16 cellular contexts compared by ENCODE assay signal in the genomic region with DNA sequence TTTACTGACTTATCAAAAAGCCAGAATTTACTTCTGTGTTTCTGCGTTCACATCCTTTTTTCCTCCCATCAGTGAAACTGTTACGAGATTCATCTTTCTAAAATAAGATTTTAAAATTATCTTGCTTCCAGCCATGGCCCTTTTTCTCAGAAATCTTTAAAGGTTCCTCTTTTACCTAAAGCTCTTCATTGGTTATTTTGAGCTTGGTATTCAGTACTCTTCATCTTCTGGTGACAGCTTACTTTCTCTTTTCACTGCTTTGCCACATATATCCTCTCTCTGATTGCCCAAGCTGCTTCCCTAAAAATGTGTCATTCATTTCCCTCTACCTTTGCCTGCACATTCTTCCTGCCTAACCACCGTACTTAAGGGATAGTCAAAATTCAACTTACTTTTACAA. TPM values are rescaled to one million over a fixed set of nuclear protein-coding genes. Genes with fewer than 3 reads are reported as not detected.
DNase-seq lines count a peak whose midpoint lies in the region; ATAC-seq, FAIRE-seq and TF ChIP-seq lines count a peak whose summit lies in the region.
"Had no signal": no experiment of that assay in that cellular context is flagged by ENCODE, and none has a peak within 500 bp of the region (broad histone marks: within the 10 kb centered on the region; RNA-seq: fewer than 3 reads in every experiment).

No MANE protein-coding gene starts in this region.

- no peak for TF ChIP-seq CTCF in K562 (IDR thresholded peaks at IDR 0.05 in 2 of 3, conservative IDR thresholded peaks at IDR 0.05 in 1 of 3; ENCODE audit: insufficient read depth in 2 of 3, low read depth in 1 of 3, low read length in 3 of 3)
- TF ChIP-seq CTCF in foreskin fibroblast (IDR thresholded peaks at IDR 0.05; ENCODE audit: low read depth, low read length) = no peak

- H3K9me1 ChIP-seq in K562 (ENCODE audit: control insufficient read depth, insufficient read depth, low read length) = no peaks in the 10 kb centered on the region

- H3K4me2 ChIP-seq in K562 (ENCODE audit: insufficient read depth, low read length) = no peak overlapping the region
- H3K4me2 ChIP-seq: hepatocyte had no signal

- in situ Hi-C loops in K562 (cut with MboI) = loop anchor here (5.0 to 10.0 kb wide), 2 partner anchors 122 to 285 kb away; no protein-coding TSS in a partner anchor

- TF ChIP-seq RAD21 in K562 (CRISPR knock-in tag; conservative IDR thresholded peaks at IDR 0.05 in 1 of 2, IDR thresholded peaks at IDR 0.05 in 1 of 2) = peak in 1 of 2 experiments; percentile 26; a peak in 1 of 4 replicates

- no peak overlapping the region for H3K4me3 ChIP-seq in K562
- H3K4me3 ChIP-seq in foreskin fibroblast (ENCODE audit: low read depth in 1 of 2, low read length in 2 of 2) = no peak overlapping the region
- H3K4me3 ChIP-seq: colonic mucosa, hepatocyte, suprapubic skin had no signal

- peaks cover 67% of the 10 kb centered on the region for H3K4me1 Mint-ChIP-seq in activated T-cell treated with anti-CD3 and anti-CD28 coated beads, Interleukin-2, amount 50 U/mL, for 24 hours (ENCODE audit: low read depth)
- peaks cover 57% of the 10 kb centered on the region for H3K4me1 Mint-ChIP-seq in activated T-cell treated with anti-CD3 and anti-CD28 coated beads, Interleukin-2, amount 50 U/mL, for 4 hours (ENCODE audit: low read depth)
- peaks cover 57% of the 10 kb centered on the region for H3K4me1 Mint-ChIP-seq in stimulated activated memory B cell treated with anti-CD40 and anti-IgM and Interleukin-4, amounts not matched to agents 10 μg/mL and 1 μg/mL and 100 μg/mL, for 72 hours

- FAIRE-seq in K562 (lab: Jason Lieb, UNC) (no peak), GM12892 (lab: Jason Lieb, UNC) (no peak)
- FAIRE-seq: A204.1 had no signal

- H3K27ac Mint-ChIP-seq in activated T-cell treated with anti-CD3 and anti-CD28 coated beads, Interleukin-2, amount 50 U/mL, for 24 hours = peak overlapping the region; percentile 9
- H3K27ac Mint-ChIP-seq in stimulated activated memory B cell treated with anti-CD40 and anti-IgM and Interleukin-4, amounts not matched to agents 10 μg/mL and 1 μg/mL and 100 μg/mL, for 72 hours = peak overlapping the region; percentile 72

- TF ChIP-seq EP300 in K562 (IDR thresholded peaks at IDR 0.05; ENCODE audit: low read length) = peak; percentile 23; the same call in 1 of the 2 replicates

- ATAC-seq in activated T-cell treated with anti-CD3 and anti-CD28 coated beads, Interleukin-2, amount 50 U/mL, for 4 hours = no peak
- ATAC-seq in K562 = peak; percentile 13; the same call in 1 of the 3 replicates
- ATAC-seq in stimulated activated memory B cell treated with anti-CD40 and anti-IgM and Interleukin-4, amounts not matched to agents 10 μg/mL and 1 μg/mL and 100 μg/mL, for 72 hours = peak; percentile 67

- H3K9ac ChIP-seq in K562 (ENCODE audit: insufficient read depth in 1 of 2, low read depth in 2 of 2, low read length in 2 of 2) = no peak overlapping the region; a peak in 1 of 4 replicates

- H3K79me2 ChIP-seq in K562 (ENCODE audit: control insufficient read depth, insufficient read depth, low read length) = peaks cover 23% of the 10 kb centered on the region

- H2AFZ ChIP-seq in K562 (ENCODE audit: low read depth, low read length) = no peak overlapping the region
- H2AFZ ChIP-seq: hepatocyte had no signal

- H3K4me3 Mint-ChIP-seq in activated T-cell treated with anti-CD3 and anti-CD28 coated beads, Interleukin-2, amount 50 U/mL, for 24 hours = peak overlapping the region; percentile 28
- H3K4me3 Mint-ChIP-seq in activated T-cell treated with anti-CD3 and anti-CD28 coated beads, Interleukin-2, amount 50 U/mL, for 4 hours = no peak overlapping the region
- H3K4me3 Mint-ChIP-seq in stimulated activated memory B cell treated with anti-CD40 and anti-IgM and Interleukin-4, amounts not matched to agents 10 μg/mL and 1 μg/mL and 100 μg/mL, for 72 hours = peak overlapping the region; percentile 27

- no peak for DNase-seq in activated T-cell treated with anti-CD3 and anti-CD28 coated beads, Interleukin-2, amount 50 U/mL, for 24 hours
- DNase-seq in activated T-cell treated with anti-CD3 and anti-CD28 coated beads, Interleukin-2, amount 50 U/mL, for 4 hours = no peak
- DNase-seq in RPMI7951 (ENCODE audit: low read depth) = peak; percentile 11
- DNase-seq in K562 (ENCODE audit: extremely low read depth in 1 of 4, low spot score in 3 of 4) = peak in 1 of 4 experiments; percentile 22
- no peak for DNase-seq in GM12892 (ENCODE audit: insufficient read length)
- no peak for DNase-seq in foreskin fibroblast
- no peak for DNase-seq in NCI-H446 (lab: John Stamatoyannopoulos, UW)
- DNase-seq: aorta, colonic mucosa, NCI-H1417 treated with DMSO at 0.1 percent for 48 hours, NCI-H510A had no signal

- intact Hi-C loops in K562 (cut with micrococcal nuclease) = loop anchor here (2.0 kb wide), 2 partner anchors 32 to 62 kb away; partner anchors contain the start of gene TGFBR1

- H3K27ac ChIP-seq in K562 (ENCODE audit: extremely low read depth, low read depth, low read length) = no peak overlapping the region; the same call in 2 of the 3 replicates
- H3K27ac ChIP-seq: colonic mucosa, hepatocyte, RWPE1, suprapubic skin had no signal

- H3K27me3 Mint-ChIP-seq in activated T-cell treated with anti-CD3 and anti-CD28 coated beads, Interleukin-2, amount 50 U/mL, for 24 hours = no peaks in the 10 kb centered on the region
- H3K27me3 Mint-ChIP-seq in activated T-cell treated with anti-CD3 and anti-CD28 coated beads, Interleukin-2, amount 50 U/mL, for 4 hours (ENCODE audit: low read depth) = no peaks in the 10 kb centered on the region
- no peaks in the 10 kb centered on the region for H3K27me3 Mint-ChIP-seq in stimulated activated memory B cell treated with anti-CD40 and anti-IgM and Interleukin-4, amounts not matched to agents 10 μg/mL and 1 μg/mL and 100 μg/mL, for 72 hours

- CTCF ChIA-PET in K562 (lab: Yijun Ruan, JAX; ENCODE audit: low intra/inter-chr PET ratio) = no interaction called here

- WGBS in K562 (ENCODE audit: insufficient coverage, low coverage, missing lambda C conversion rate) = 18% methylated on average over 3 of the region's 3 CpGs

- H3K27me3 ChIP-seq in K562 (ENCODE audit: control insufficient read depth in 2 of 2, insufficient read depth in 2 of 2, low read length in 2 of 2) = no peaks in the 10 kb centered on the region
- H3K27me3 ChIP-seq: colonic mucosa, hepatocyte, suprapubic skin had no signal

- TF ChIP-seq POLR2A in K562 (conservative IDR thresholded peaks at IDR 0.05) (no peak), GM12892 (IDR thresholded peaks at IDR 0.05; ENCODE audit: low read depth, low read length) (no peak)

- H3K4me1 ChIP-seq in K562 (replicated peaks in 1 of 2; ENCODE audit: control insufficient read depth in 2 of 2, insufficient read depth in 2 of 2, low read length in 2 of 2) = peaks cover 0 to 15% of the 10 kb centered on the region in 2 experiments; a peak in 3 of 5 replicates
- H3K4me1 ChIP-seq: colonic mucosa had no signal

- POLR2A ChIA-PET in K562 (lab: Yijun Ruan, JAX) = interaction anchor here (1.8 kb wide), 1 partner anchor 10 kb away, joined by 5 read pairs; no protein-coding TSS in a partner anchor

- H3K9me3 Mint-ChIP-seq in activated T-cell treated with anti-CD3 and anti-CD28 coated beads, Interleukin-2, amount 50 U/mL, for 24 hours = no peaks in the 10 kb centered on the region
- H3K9me3 Mint-ChIP-seq in activated T-cell treated with anti-CD3 and anti-CD28 coated beads, Interleukin-2, amount 50 U/mL, for 4 hours = no peaks in the 10 kb centered on the region
- H3K9me3 Mint-ChIP-seq in stimulated activated memory B cell treated with anti-CD40 and anti-IgM and Interleukin-4, amounts not matched to agents 10 μg/mL and 1 μg/mL and 100 μg/mL, for 72 hours = no peaks in the 10 kb centered on the region

- BruUV-seq in K562 (replicated peaks; lab: Mats Ljungman, UMichigan) = no TSS peak

- H4K20me1 ChIP-seq in K562 (replicated peaks; ENCODE audit: control insufficient read depth, insufficient read depth, low read length) = no peaks in the 10 kb centered on the region

- H3K36me3 ChIP-seq in K562 (ENCODE audit: control insufficient read depth, insufficient read depth, low read length) = peaks cover 76% of the 10 kb centered on the region
- H3K36me3 ChIP-seq: colonic mucosa had no signal

- peaks cover 53% of the 10 kb centered on the region for H3K36me3 Mint-ChIP-seq in activated T-cell treated with anti-CD3 and anti-CD28 coated beads, Interleukin-2, amount 50 U/mL, for 24 hours (ENCODE audit: low read depth)
- H3K36me3 Mint-ChIP-seq in activated T-cell treated with anti-CD3 and anti-CD28 coated beads, Interleukin-2, amount 50 U/mL, for 4 hours (ENCODE audit: insufficient read depth) = peaks cover 19% of the 10 kb centered on the region
- peaks cover 37% of the 10 kb centered on the region for H3K36me3 Mint-ChIP-seq in stimulated activated memory B cell treated with anti-CD40 and anti-IgM and Interleukin-4, amounts not matched to agents 10 μg/mL and 1 μg/mL and 100 μg/mL, for 72 hours

- no peaks in the 10 kb centered on the region for H3K9me3 ChIP-seq in K562 (replicated peaks; ENCODE audit: control insufficient read depth, insufficient read depth, low read depth, low read length)
- H3K9me3 ChIP-seq: colonic mucosa, suprapubic skin had no signal

TF ChIP-seq in K562, 482 proteins besides CTCF, POLR2A, EP300 and RAD21 (continues in another document):
- no peak for TF ChIP-seq TAF7 (tag; IDR thresholded peaks at IDR 0.05)
- no peak for TF ChIP-seq BRD4 (IDR thresholded peaks at IDR 0.05)

RNA-seq across cellular contexts. Expression of gene TGFBR1, which starts 32.3 kb away (rescaled TPM):
- total RNA-seq in activated T-cell treated with anti-CD3 and anti-CD28 coated beads, Interleukin-2, amount 50 U/mL, for 4 hours = 10 to 100 TPM; 14.6 to 19.6 (median 17.0) TPM
- total RNA-seq in RPMI7951 (2014; rRNA removed; shearing (Covaris generic)) = 51.5 and 54.8 TPM in 2 replicates
- total RNA-seq in K562 (2011; cell fraction: chromatin; rRNA removed; ENCODE audit: low replicate concordance) = 128 and 138 TPM in 2 replicates
- total RNA-seq in K562 (2011; cell fraction: nucleolus; rRNA removed) = 54.0 and 59.5 TPM in 2 replicates
- 105 and 166 TPM in 2 replicates for total RNA-seq in K562 (2011; cell fraction: nucleoplasm; rRNA removed)
- 22.0 and 23.8 TPM in 2 replicates for total RNA-seq in K562 (2014; rRNA removed)
- 43.7 and 52.6 TPM in 2 replicates for total RNA-seq in K562 (2014; rRNA removed; fragmentation: Illumina TruSeq; extraction: Trizol)
- 39.6 and 42.7 TPM in 2 replicates for total RNA-seq in K562 (2015; rRNA removed; fragmentation: Illumina TruSeq; extraction: Trizol)
- 47.1 and 51.9 TPM in 2 replicates for total RNA-seq in K562 (2021)
- polyA plus RNA-seq in K562 (2011; rRNA removed) = 60.6 and 62.4 TPM in 2 replicates
- 26.0 and 33.7 TPM in 2 replicates for polyA plus RNA-seq in K562 (2011; cell fraction: cytosol; rRNA removed)
- 34.5 and 36.0 TPM in 2 replicates for polyA plus RNA-seq in K562 (2011; cell fraction: nucleus; rRNA removed)
- polyA plus RNA-seq in K562 (2012) = 21.8 and 26.0 TPM in 2 replicates
- 21.0 and 22.9 TPM in 2 replicates for polyA plus RNA-seq in K562 (2014; fragmentation: Illumina TruSeq; extraction: Trizol)
- polyA plus RNA-seq in K562 (2014; fragmentation: Nextera tagmentation; extraction: Ambion mirVana) = 10 to 100 TPM; 15.9 to 57.6 TPM
- 14.0 and 15.5 TPM in 2 replicates for polyA plus RNA-seq in K562 (2014; rRNA removed)
- polyA minus RNA-seq in K562 (2011; rRNA and poly(A)+ RNA removed) = 200 and 204 TPM in 2 replicates
- polyA minus RNA-seq in K562 (2011; cell fraction: cytosol; rRNA and poly(A)+ RNA removed) = 71.2 and 76.9 TPM in 2 replicates
- 21.1 and 40.8 TPM in 2 replicates for polyA minus RNA-seq in K562 (2011; cell fraction: nucleus; rRNA and poly(A)+ RNA removed)
- 15.0 TPM for polyA plus RNA-seq in GM12892 (2012; ENCODE audit: missing spikeins)

Comparison
In these comparisons a context has a peak if more than half of its experiments do, and no peak if none do; other contexts are left out.
1. ATAC-seq: peak in K562 (single experiment) and stimulated activated memory B cell treated with anti-CD40 and anti-IgM and Interleukin-4, amounts not matched to agents 10 μg/mL and 1 μg/mL and 100 μg/mL, for 72 hours (single experiment); none in activated T-cell treated with anti-CD3 and anti-CD28 coated beads, Interleukin-2, amount 50 U/mL, for 4 hours (0 of 2).